Comparison of ENCODE assay signal across 1 cellular context in the genomic region with DNA sequence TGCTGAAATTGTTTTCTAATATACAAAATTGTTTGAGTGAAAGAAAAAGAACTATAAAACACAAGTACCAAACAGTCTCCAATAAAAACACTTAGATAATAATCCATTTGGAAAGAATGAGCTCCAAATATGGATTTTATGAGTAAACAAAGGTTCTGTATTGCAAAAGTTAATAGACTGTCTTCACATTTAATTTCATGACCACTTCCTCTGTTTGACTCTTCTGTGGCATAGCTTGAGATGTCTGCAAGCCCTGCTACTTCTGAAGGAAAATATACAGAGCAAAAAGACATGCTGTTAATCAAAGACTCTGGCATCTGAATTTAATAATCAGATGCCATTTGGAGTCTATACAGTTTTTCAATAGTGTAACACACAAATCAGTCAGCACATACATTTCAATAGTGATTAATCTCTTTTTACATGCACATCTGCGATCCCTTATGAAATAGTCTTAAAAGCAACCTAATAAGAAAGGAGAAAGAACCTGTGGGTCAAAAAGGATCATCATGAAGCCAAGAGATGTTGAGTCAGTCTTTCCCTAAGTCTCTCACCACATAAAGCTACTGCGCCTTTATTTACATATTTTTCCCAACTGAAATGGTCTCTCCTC.
TF ChIP-seq lines count a peak whose summit lies in the region.

No MANE protein-coding gene starts in this region.

TF ChIP-seq in A549, 52 proteins besides CTCF, POLR2A, EP300 and RAD21 (continued from another document):
- TF ChIP-seq HMGXB4 (CRISPR knock-in tag; IDR thresholded peaks at IDR 0.05; ENCODE audit: borderline replicate concordance) (no peak), CBX2 (IDR thresholded peaks at IDR 0.05; ENCODE audit: borderline replicate concordance, low read depth) (no peak), MAX (IDR thresholded peaks at IDR 0.05) (no peak), GATA3 (IDR thresholded peaks at IDR 0.05; ENCODE audit: borderline replicate concordance) (no peak), E2F6 (IDR thresholded peaks at IDR 0.05; ENCODE audit: borderline replicate concordance, low read depth) (no peak)
